In genomic region chr7:128737867-128738390, GRCh38 we compare ENCODE assay signal across 8 cellular contexts. TPM values are rescaled to one million over a fixed set of nuclear protein-coding genes. Genes with fewer than 3 reads are reported as not detected.
DNase-seq lines count a peak whose midpoint lies in the region; ATAC-seq and TF ChIP-seq lines count a peak whose summit lies in the region.

No MANE protein-coding gene starts in this region.

- peak overlapping the region; percentile 88 for H3K4me2 ChIP-seq in osteoblast (ENCODE audit: insufficient read depth, low read length)

- H3K9me3 ChIP-seq in osteoblast (ENCODE audit: low read depth, low read length), result no peaks in the 10 kb centered on the region

- peak overlapping the region; percentile 95 for H3K4me3 ChIP-seq in osteoblast (ENCODE audit: insufficient read depth, low read length)

- no peaks in the 10 kb centered on the region for H3K27me3 ChIP-seq in osteoblast (ENCODE audit: insufficient read depth, low read length)

- peaks cover 27% of the 10 kb centered on the region for H4K20me1 ChIP-seq in osteoblast (ENCODE audit: insufficient read depth, low read length)

- no peaks in the 10 kb centered on the region for H3K36me3 ChIP-seq in osteoblast (ENCODE audit: insufficient read depth, low read length)

- H2AFZ ChIP-seq in osteoblast (ENCODE audit: low read length), result peak overlapping the region; percentile 80

- no peak for ATAC-seq in HG02981 (IDR thresholded peaks at IDR 0.05; ENCODE audit: unreplicated experiment)

- peaks cover 38% of the 10 kb centered on the region for H3K79me2 ChIP-seq in osteoblast (ENCODE audit: insufficient read depth, low read length)

- peak overlapping the region; percentile 99 for H3K27ac ChIP-seq in osteoblast (ENCODE audit: low read depth, low read length)

- no peak for TF ChIP-seq CTCF in osteoblast (IDR thresholded peaks at IDR 0.05; ENCODE audit: extremely low read depth, low read depth, low read length)

- H3K4me1 ChIP-seq in osteoblast (ENCODE audit: insufficient read depth, low read length), result peaks cover 32% of the 10 kb centered on the region

- DNase-seq in COLO829 (ENCODE audit: low spot score) (peak; percentile 68), NAMALWA (ENCODE audit: low spot score) (peak; percentile 24), dedifferentiated amniotic fluid mesenchymal stem cell (ENCODE audit: extremely low spot score) (peak; percentile 59), osteoblast (ENCODE audit: insufficient read length, low spot score, missing footprints) (peak; percentile 84), globus pallidus (ENCODE audit: low spot score) (no peak), NCI-H2029 (lab: John Stamatoyannopoulos, UW) (no peak), putamen (ENCODE audit: low spot score) (no peak)

RNA-seq across cellular contexts. Expression of gene CALU, which starts 1.2 kb away (rescaled TPM):
- total RNA-seq in osteoblast, result 673 and 708 TPM in 2 replicates

RNA-seq across cellular contexts. Expression of gene OPN1SW, which starts 37.7 kb away (rescaled TPM):
- total RNA-seq in osteoblast, result not detected in 2 replicates

RNA-seq across cellular contexts. Expression of gene CCDC136, which starts 53.8 kb away (rescaled TPM):
- 7.2 and 10.0 TPM in 2 replicates for total RNA-seq in osteoblast

Comparison
In these comparisons a context has a peak if more than half of its experiments do, and no peak if none do; other contexts are left out.
1. DNase-seq: peak in COLO829 (single experiment), NAMALWA (single experiment), dedifferentiated amniotic fluid mesenchymal stem cell (single experiment) and osteoblast (single experiment); none in globus pallidus (single experiment), NCI-H2029 (single experiment) and putamen (single experiment).